ENCODE assay signal across 20 cellular contexts in the genomic region with DNA sequence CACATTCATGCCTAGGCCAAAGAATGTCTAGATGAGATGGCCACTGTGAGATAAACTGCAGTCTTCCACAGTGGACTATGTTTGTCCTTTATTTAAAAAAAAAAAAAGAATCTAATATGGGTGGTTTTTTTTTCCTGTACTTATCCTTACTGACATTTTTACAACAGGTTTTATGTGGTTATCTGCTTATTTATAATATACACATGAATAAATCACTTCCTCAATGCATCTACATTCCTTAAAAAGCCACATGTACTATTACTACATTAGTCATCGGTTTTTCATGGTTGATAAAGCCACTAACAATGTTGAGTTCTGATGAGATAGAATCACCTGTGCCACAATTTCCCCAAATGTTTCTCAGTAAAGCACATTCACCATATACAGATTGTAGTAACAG.
A peak's percentile ranks its signal among the peaks of the same experiment; 100 is the strongest.
DNase-seq lines count a peak whose midpoint lies in the region; ATAC-seq and TF ChIP-seq lines count a peak whose summit lies in the region.
"Had no signal": no experiment of that assay in that cellular context is flagged by ENCODE, and none has a peak within 500 bp of the region (broad histone marks: within the 10 kb centered on the region; RNA-seq: fewer than 3 reads in every experiment).

No MANE protein-coding gene starts in this region.

- H3K9ac ChIP-seq in PC-3 (ENCODE audit: low read length) (peak overlapping the region; percentile 50; the same call in 1 of the 2 replicates), neural progenitor cell (no peak overlapping the region)

- H3K27ac ChIP-seq in PC-3 (ENCODE audit: low read length) (peak overlapping the region; percentile 76), osteoblast (ENCODE audit: low read depth, low read length) (peak overlapping the region; percentile 44), neural progenitor cell (no peak overlapping the region)
- H3K27ac ChIP-seq: lower lobe of right lung, pancreas had no signal

- H3K4me1 ChIP-seq in PC-3 (ENCODE audit: insufficient read depth, low read length) (peaks cover 54% of the 10 kb centered on the region), osteoblast (ENCODE audit: insufficient read depth, low read length) (peaks cover 31% of the 10 kb centered on the region), neural progenitor cell (no peaks in the 10 kb centered on the region)
- H3K4me1 ChIP-seq: Caco-2, lower lobe of right lung had no signal

- BruUV-seq in PC-3 (replicated peaks; lab: Mats Ljungman, UMichigan), result no TSS peak

- H3K36me3 ChIP-seq in PC-3 (ENCODE audit: low read depth, low read length), result no peaks in the 10 kb centered on the region; the same call in 1 of the 2 replicates
- H3K36me3 ChIP-seq in osteoblast (ENCODE audit: insufficient read depth, low read length), result no peaks in the 10 kb centered on the region
- no peaks in the 10 kb centered on the region for H3K36me3 ChIP-seq in neural progenitor cell
- H3K36me3 ChIP-seq: lower lobe of right lung, pancreas had no signal

- no peak overlapping the region for H3K27ac Mint-ChIP-seq in neural progenitor cell
- H3K27ac Mint-ChIP-seq: T-cell had no signal

- H2AFZ ChIP-seq in PC-3 (ENCODE audit: low read length), result no peak overlapping the region
- H2AFZ ChIP-seq in osteoblast (ENCODE audit: low read length), result no peak overlapping the region
- no peak overlapping the region for H2AFZ ChIP-seq in neural progenitor cell (replicated peaks)

- H3K4me1 Mint-ChIP-seq in neural progenitor cell, result no peaks in the 10 kb centered on the region
- H3K4me1 Mint-ChIP-seq: T-cell had no signal

- no peak overlapping the region for H3K4me3 Mint-ChIP-seq in neural progenitor cell
- H3K4me3 Mint-ChIP-seq: T-cell had no signal

- TF ChIP-seq CTCF in PC-3 (conservative IDR thresholded peaks at IDR 0.05; ENCODE audit: low read depth, low read length), result no peak
- TF ChIP-seq CTCF in cardiac fibroblast (IDR thresholded peaks at IDR 0.05; ENCODE audit: low read depth, low read length), result no peak
- no peak for TF ChIP-seq CTCF in osteoblast (IDR thresholded peaks at IDR 0.05; ENCODE audit: extremely low read depth, low read depth, low read length)
- TF ChIP-seq CTCF in neural progenitor cell (IDR thresholded peaks at IDR 0.05), result no peak

- DNase-seq in EL, result peak; percentile 74
- peak; percentile 91 for DNase-seq in PC-3
- peak; percentile 3 to 61 for DNase-seq in cardiac fibroblast (ENCODE audit: low read depth in 2 of 2)
- DNase-seq in osteoblast (ENCODE audit: insufficient read length, low spot score, missing footprints), result no peak
- no peak for DNase-seq in neural progenitor cell (ENCODE audit: low spot score)
- no peak for DNase-seq in NCI-H82 treated with DMSO at 0.1 percent for 48 hours (lab: John Stamatoyannopoulos, UW; ENCODE audit: unreplicated experiment)
- no peak for DNase-seq in SHP77 treated with DMSO at 0.1 percent for 48 hours (lab: John Stamatoyannopoulos, UW)
- DNase-seq: activated CD4-positive, alpha-beta T cell treated with anti-CD3 and anti-CD28 coated beads, Interleukin-2, amount 50 U/mL, for 4 hours; activated naive CD4-positive, alpha-beta T cell; activated T-cell treated with anti-CD3 and anti-CD28 coated beads for 4 hours; anterior cingulate cortex; Caco-2; lower lobe of right lung; NCI-H1417 treated with DMSO at 0.1 percent for 48 hours; NCI-H2171 treated with DMSO at 0.1 percent for 48 hours; pancreas; RPMI8226; stimulated activated CD4-positive, alpha-beta T cell treated with anti-CD3 and anti-CD28 coated beads, Interleukin-1b, Interleukin-23, amount 100 ng/mL, for 48 hours; T-cell had no signal

- intact Hi-C loops in PC-3 (cut with micrococcal nuclease), result loop anchor here (2.0 kb wide), 1 partner anchor 43 kb away; no protein-coding TSS in a partner anchor

- H3K4me3 ChIP-seq in PC-3 (ENCODE audit: low read length) (no peak overlapping the region), cardiac fibroblast (replicated peaks in 1 of 2; ENCODE audit: low read depth in 2 of 2, low read length in 2 of 2) (no peak overlapping the region), osteoblast (ENCODE audit: insufficient read depth, low read length) (no peak overlapping the region), neural progenitor cell (no peak overlapping the region)
- H3K4me3 ChIP-seq: lower lobe of right lung, pancreas had no signal

- H3K27me3 ChIP-seq in PC-3 (ENCODE audit: low read length) (no peaks in the 10 kb centered on the region), osteoblast (ENCODE audit: insufficient read depth, low read length) (no peaks in the 10 kb centered on the region), neural progenitor cell (no peaks in the 10 kb centered on the region)
- H3K27me3 ChIP-seq: pancreas had no signal

- H4K20me1 ChIP-seq in PC-3 (ENCODE audit: low read length) (no peaks in the 10 kb centered on the region), osteoblast (ENCODE audit: insufficient read depth, low read length) (no peaks in the 10 kb centered on the region), neural progenitor cell (ENCODE audit: low read depth) (no peaks in the 10 kb centered on the region)

- peak overlapping the region; percentile 24 for H3K4me2 ChIP-seq in PC-3 (ENCODE audit: low read length)
- no peak overlapping the region for H3K4me2 ChIP-seq in osteoblast (ENCODE audit: insufficient read depth, low read length)
- H3K4me2 ChIP-seq in neural progenitor cell, result no peak overlapping the region

- POLR2A ChIA-PET in PC-3 (lab: Charles Lee; ENCODE audit: unreplicated experiment), result no interaction called here

- H3K27me3 Mint-ChIP-seq in neural progenitor cell (ENCODE audit: insufficient read depth, low read depth), result peaks cover 4% of the 10 kb centered on the region
- H3K27me3 Mint-ChIP-seq: T-cell had no signal

- CTCF ChIA-PET in PC-3 (lab: Charles Lee), result no interaction called here

- no peaks in the 10 kb centered on the region for H3F3A ChIP-seq in PC-3 (ENCODE audit: low read length, unreplicated experiment)
- no peaks in the 10 kb centered on the region for H3F3A ChIP-seq in neural progenitor cell (ENCODE audit: low read depth)

- H3K9me2 ChIP-seq in PC-3 (replicated peaks; ENCODE audit: low read length), result no peaks in the 10 kb centered on the region

- H3K9me3 ChIP-seq in PC-3 (ENCODE audit: low read length), result no peaks in the 10 kb centered on the region
- no peaks in the 10 kb centered on the region for H3K9me3 ChIP-seq in osteoblast (ENCODE audit: low read depth, low read length)
- H3K9me3 ChIP-seq in neural progenitor cell (ENCODE audit: low read depth), result no peaks in the 10 kb centered on the region
- H3K9me3 ChIP-seq: lower lobe of right lung, pancreas had no signal

- H3K36me3 Mint-ChIP-seq in neural progenitor cell, result no peaks in the 10 kb centered on the region
- H3K36me3 Mint-ChIP-seq: T-cell had no signal

- peak; percentile 70 for ATAC-seq in PC-3
- ATAC-seq: lower lobe of right lung, pancreas, sciatic nerve, T-cell had no signal

- H3K79me2 ChIP-seq in PC-3 (ENCODE audit: low read length) (no peaks in the 10 kb centered on the region), osteoblast (ENCODE audit: insufficient read depth, low read length) (no peaks in the 10 kb centered on the region), neural progenitor cell (ENCODE audit: low read depth) (no peaks in the 10 kb centered on the region)

- H3K9me3 Mint-ChIP-seq in neural progenitor cell, result no peaks in the 10 kb centered on the region

Comparison
In these comparisons a context has a peak if more than half of its experiments do, and no peak if none do; other contexts are left out.
1. DNase-seq: peak in EL (single experiment), PC-3 (single experiment) and cardiac fibroblast (2 of 2); none in osteoblast (single experiment), neural progenitor cell (single experiment), NCI-H82 treated with DMSO at 0.1 percent for 48 hours (single experiment) and SHP77 treated with DMSO at 0.1 percent for 48 hours (single experiment).